ENCODE assay signal across 15 cellular contexts in the genomic region with DNA sequence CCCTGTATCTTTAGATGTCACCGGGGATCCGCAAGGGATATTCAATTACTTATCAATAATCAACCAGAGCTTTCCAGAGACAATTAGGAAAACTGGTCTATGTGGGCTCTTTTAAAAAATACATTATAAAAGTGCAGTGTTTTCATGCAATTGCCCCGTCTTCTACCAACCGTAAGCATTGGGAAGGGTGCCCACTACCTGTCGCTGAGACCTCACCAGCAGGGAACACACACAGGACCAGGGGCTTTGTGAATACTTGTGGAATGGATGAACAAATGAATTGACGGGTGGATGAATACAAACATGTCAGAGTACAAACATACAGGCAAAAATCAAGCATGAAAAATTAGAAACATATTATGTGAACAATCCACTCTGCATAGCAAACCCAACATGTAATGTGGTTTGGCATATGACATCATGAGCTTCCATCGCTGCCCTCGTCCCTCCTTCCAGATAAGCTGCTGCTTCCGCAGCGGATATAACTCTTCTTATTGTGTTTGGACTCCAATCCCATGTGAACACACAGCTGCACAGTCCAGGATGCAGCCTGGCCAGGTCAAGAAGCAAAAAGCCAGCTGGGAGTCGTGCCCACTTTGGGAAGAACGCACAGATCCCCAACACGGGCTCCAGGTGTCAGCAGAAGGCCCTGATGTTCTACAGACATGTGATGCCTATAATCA. TPM values are rescaled to one million over a fixed set of nuclear protein-coding genes. Genes with fewer than 3 reads are reported as not detected.
DNase-seq lines count a peak whose midpoint lies in the region; ATAC-seq, FAIRE-seq and TF ChIP-seq lines count a peak whose summit lies in the region.
"Had no signal": no experiment of that assay in that cellular context is flagged by ENCODE, and none has a peak within 500 bp of the region (broad histone marks: within the 10 kb centered on the region; RNA-seq: fewer than 3 reads in every experiment).

No MANE protein-coding gene starts in this region.

- peak overlapping the region; percentile 64 for H3K23ac ChIP-seq in IMR-90 (ENCODE audit: low read depth, low read length)

- intact Hi-C loops in IMR-90 (cut with micrococcal nuclease) = loop anchor here (5.0 kb wide), 1 partner anchor 51 kb away; no protein-coding TSS in a partner anchor
- intact Hi-C loops in heart left ventricle (cut with DNase I) = no loop called here

- H3K9me1 ChIP-seq in IMR-90 (ENCODE audit: insufficient read depth, low read length) = peaks cover 42% of the 10 kb centered on the region

- POLR2A ChIA-PET in IMR-90 (lab: Charles Lee; ENCODE audit: unreplicated experiment) = interaction anchor here (1.0 kb wide), 1 partner anchor 122 kb away, joined by 3 read pairs; no protein-coding TSS in a partner anchor

- H4K8ac ChIP-seq in IMR-90 (ENCODE audit: low read depth in 2 of 2, low read length in 2 of 2) = peak overlapping the region in 1 of 2 experiments; percentile 25; a peak in 3 of 4 replicates

- no peak for FAIRE-seq in small intestine (lab: Jason Lieb, UNC)
- FAIRE-seq: endometrium had no signal

- H4K91ac ChIP-seq in IMR-90 (ENCODE audit: insufficient read depth, low read depth, low read length) = peak overlapping the region; percentile 25; the same call in 1 of the 2 replicates

- ATAC-seq in IMR-90 (ENCODE audit: low read depth) (no peak), heart left ventricle (peak; percentile 0 to 27 (median 2)), HG02759 (IDR thresholded peaks at IDR 0.05; ENCODE audit: unreplicated experiment) (no peak), GM21360 (IDR thresholded peaks at IDR 0.05; ENCODE audit: unreplicated experiment) (no peak)

- H3K4ac ChIP-seq in IMR-90 (ENCODE audit: low read depth, low read length) = peak overlapping the region; percentile 49

- 0 out of 2 replicates have a peak overlapping the region, but pooled peaks have one; percentile 21 for H3K9ac ChIP-seq in IMR-90 (ENCODE audit: low read depth, low read length)
- peak overlapping the region; percentile 100 for H3K9ac ChIP-seq in skeletal muscle satellite cell (ENCODE audit: low read depth, low read length)

- peaks cover 63% of the 10 kb centered on the region for H3K36me3 ChIP-seq in IMR-90 (ENCODE audit: control insufficient read depth, insufficient read depth, low read length)
- H3K36me3 ChIP-seq in brain microvascular endothelial cell (replicated peaks) = peaks cover 66% of the 10 kb centered on the region
- H3K36me3 ChIP-seq in heart left ventricle = peaks cover 0 to 53% (median 11%) of the 10 kb centered on the region in 9 donors
- H3K36me3 ChIP-seq in skeletal muscle satellite cell (ENCODE audit: insufficient read depth, low read length) = peaks cover 78% of the 10 kb centered on the region
- peaks cover 0 to 2% of the 10 kb centered on the region in 2 donors for H3K36me3 ChIP-seq in small intestine (ENCODE audit: control insufficient read depth in 2 of 2, insufficient read depth in 2 of 2, low read length in 2 of 2)

- no peak overlapping the region for H3K56ac ChIP-seq in IMR-90 (ENCODE audit: extremely low read depth, insufficient read depth, low read length)

- peak overlapping the region; percentile 96 for H2BK5ac ChIP-seq in IMR-90 (ENCODE audit: low read depth, low read length, poor library complexity, severe bottlenecking)

- peak overlapping the region; percentile 64 for H3K4me2 ChIP-seq in IMR-90 (ENCODE audit: low read depth, low read length)
- H3K4me2 ChIP-seq in skeletal muscle satellite cell (ENCODE audit: low read length) = peak overlapping the region; percentile 87

- H2BK120ac ChIP-seq in IMR-90 (ENCODE audit: low read depth, low read length) = 0 out of 2 replicates have a peak overlapping the region, but pooled peaks have one; percentile 2

- WGBS in IMR-90 (ENCODE audit: extremely low coverage in 2 of 2, insufficient read length in 1 of 2), 2 experiments = 83% methylated on average over 4 of the region's 13 CpGs; no CpG with 5 or more reads in 1 of the 2 experiments
- 31 to 40% (median 35%) methylated on average over 13 of the region's 13 CpGs for WGBS in heart left ventricle, 4 donors
- WGBS in small intestine, 3 donors = 74 to 84% (median 79%) methylated on average over 13 of the region's 13 CpGs

- H2AK9ac ChIP-seq in IMR-90 (replicated peaks; ENCODE audit: low read depth, low read length, poor library complexity) = no peak overlapping the region

- no peak overlapping the region for H2BK15ac ChIP-seq in IMR-90 (ENCODE audit: low read depth, low read length)

- H3K14ac ChIP-seq in IMR-90 (replicated peaks; ENCODE audit: low read depth, low read length) = peak overlapping the region; percentile 48; the same call in 1 of the 2 replicates

- in situ Hi-C loops in IMR-90 (cut with MboI; ENCODE audit: low sequenced_read_pairs) (no loop called here), brain microvascular endothelial cell (cut with HindIII; ENCODE audit: low pct_ligation_motif_present, low sequenced_read_pairs) (no loop called here)

- no peak for TF ChIP-seq CTCF in IMR-90 (conservative IDR thresholded peaks at IDR 0.05; ENCODE audit: low read depth, low read length)
- TF ChIP-seq CTCF in brain microvascular endothelial cell (IDR thresholded peaks at IDR 0.05; ENCODE audit: low read depth, low read length, missing control alignments) = no peak
- peak in 1 of 12 donors; percentile 13 for TF ChIP-seq CTCF in heart left ventricle (IDR thresholded peaks at IDR 0.05)

- peak overlapping the region; percentile 66 for H4K5ac ChIP-seq in IMR-90 (ENCODE audit: low read depth, low read length)

- H3K4me1 ChIP-seq in IMR-90 (ENCODE audit: control insufficient read depth, insufficient read depth, low read length) = peaks cover 45% of the 10 kb centered on the region
- H3K4me1 ChIP-seq in heart left ventricle = peaks cover 4 to 90% (median 37%) of the 10 kb centered on the region in 12 donors
- H3K4me1 ChIP-seq in skeletal muscle satellite cell (ENCODE audit: control insufficient read depth, insufficient read depth, low read length) = peaks cover 77% of the 10 kb centered on the region
- peaks cover 0 to 8% of the 10 kb centered on the region in 2 donors for H3K4me1 ChIP-seq in small intestine (ENCODE audit: control insufficient read depth in 2 of 2, insufficient read depth in 1 of 2, low read depth in 1 of 2, low read length in 1 of 2)

- dilution Hi-C loops in IMR-90 (cut with HindIII; ENCODE audit: low sequenced_read_pairs, unreplicated experiment) = no loop called here

- H3K4me3 ChIP-seq in IMR-90 (ENCODE audit: insufficient read depth, low read depth, low read length) (no peak overlapping the region), brain microvascular endothelial cell (ENCODE audit: low read depth, low read length) (no peak overlapping the region), heart left ventricle (peak overlapping the region in 1 of 12 donors; percentile 3), skeletal muscle satellite cell (ENCODE audit: low read length) (peak overlapping the region; percentile 31), small intestine (ENCODE audit: low read depth in 1 of 2, low read length in 2 of 2) (no peak overlapping the region)

- H3K79me1 ChIP-seq in IMR-90 (ENCODE audit: low read depth in 1 of 2, low read length in 2 of 2) = peaks cover 3 to 61% of the 10 kb centered on the region in 2 experiments; a peak in 3 of 4 replicates

- no peak overlapping the region for H2AFZ ChIP-seq in IMR-90 (replicated peaks; ENCODE audit: low read length, poor library complexity)

- peak; percentile 73 for DNase-seq in IMR-90
- DNase-seq in brain microvascular endothelial cell = peak; percentile 93
- peak; percentile 65 to 71 (median 70) for DNase-seq in heart left ventricle
- no peak for DNase-seq in small intestine
- no peak for DNase-seq in SKM-1 (lab: John Stamatoyannopoulos, UW; ENCODE audit: unreplicated experiment)
- DNase-seq: activated T-cell treated with anti-CD3 and anti-CD28 coated beads, Interleukin-2, amount 50 U/mL, for 48 hours; H9; mesendoderm; MM.1S; NK-92 treated with Interleukin-12 subunit alpha and Interleukin-12 subunit beta, amount 100 ng/mL, for 24 hours had no signal

- CTCF ChIA-PET in IMR-90 (lab: Yijun Ruan, JAX) = interaction anchor here (1.1 kb wide), 1 partner anchor 10 kb away, joined by 4 read pairs; no protein-coding TSS in a partner anchor

- TF ChIP-seq POLR2A in IMR-90 (IDR thresholded peaks at IDR 0.05; ENCODE audit: low read depth, low read length) (no peak), heart left ventricle (IDR thresholded peaks at IDR 0.05) (no peak)

- no TSS peak for BruUV-seq in IMR-90 (replicated peaks; lab: Mats Ljungman, UMichigan)

- TF ChIP-seq RAD21 in IMR-90 (IDR thresholded peaks at IDR 0.05; ENCODE audit: low read length) = no peak

- peak overlapping the region; percentile 88 for H3K18ac ChIP-seq in IMR-90 (ENCODE audit: low read depth, low read length)

- H2BK20ac ChIP-seq in IMR-90 (ENCODE audit: low read depth, low read length) = no peak overlapping the region

- H3K27me3 ChIP-seq in IMR-90 (ENCODE audit: control insufficient read depth, insufficient read depth, low read length) (no peaks in the 10 kb centered on the region), brain microvascular endothelial cell (replicated peaks) (no peaks in the 10 kb centered on the region), heart left ventricle (peaks cover 0 to 8% (median 0%) of the 10 kb centered on the region in 9 donors), skeletal muscle satellite cell (ENCODE audit: control insufficient read depth, insufficient read depth, low read length) (no peaks in the 10 kb centered on the region), small intestine (ENCODE audit: control insufficient read depth in 2 of 2, insufficient read depth in 2 of 2, low read length in 2 of 2) (no peaks in the 10 kb centered on the region)

- peak overlapping the region; percentile 98; the same call in 1 of the 2 replicates for H3K27ac ChIP-seq in IMR-90 (ENCODE audit: insufficient read depth, low read length)
- H3K27ac ChIP-seq in brain microvascular endothelial cell = peak overlapping the region; percentile 98
- peak overlapping the region; percentile 12 to 96 (median 71) for H3K27ac ChIP-seq in heart left ventricle
- H3K27ac ChIP-seq in small intestine (ENCODE audit: low read depth in 1 of 2, low read length in 1 of 2) = peak overlapping the region in 1 of 2 donors; percentile 42
- H3K27ac ChIP-seq: C4-2B had no signal

- peaks cover 64% of the 10 kb centered on the region for H4K20me1 ChIP-seq in IMR-90 (ENCODE audit: insufficient read depth, low read length)

- H3K9me3 ChIP-seq in IMR-90 (ENCODE audit: control insufficient read depth, insufficient read depth, low read length) = no peaks in the 10 kb centered on the region
- H3K9me3 ChIP-seq in heart left ventricle = no peaks in the 10 kb centered on the region
- no peaks in the 10 kb centered on the region for H3K9me3 ChIP-seq in skeletal muscle satellite cell (replicated peaks; ENCODE audit: low read length)
- H3K9me3 ChIP-seq in small intestine (ENCODE audit: control insufficient read depth, low read depth) = no peaks in the 10 kb centered on the region

- H2AK5ac ChIP-seq in IMR-90 (ENCODE audit: low read depth, low read length) = peak overlapping the region; percentile 20

RNA-seq across cellular contexts. Expression of gene FHL2, which starts 5.3 kb away (rescaled TPM):
- total RNA-seq in IMR-90 (2012; rRNA removed) = 373 and 464 TPM in 2 replicates
- 550 and 574 TPM in 2 replicates for polyA plus RNA-seq in IMR-90 (2012; rRNA removed)
- 533 and 781 TPM in 2 replicates for polyA plus RNA-seq in IMR-90 (2012; cell fraction: cytosol; rRNA removed)
- 291 and 300 TPM in 2 replicates for polyA plus RNA-seq in IMR-90 (2012; cell fraction: nucleus; rRNA removed; ENCODE audit: low replicate concordance)
- total RNA-seq in heart left ventricle = 1,000 to 10,000 TPM in 7 of 9 donors, 100 to 1,000 TPM in 2; 649 to 4,692 (median 1,370) TPM
- polyA plus RNA-seq in heart left ventricle = 100 to 1,000 TPM; 669 to 913 TPM
- total RNA-seq in skeletal muscle satellite cell (2012; rRNA removed) = 117 and 154 TPM in 2 replicates
- 100 to 1,000 TPM in 2 of 3 donors, 10 to 100 TPM in 1; 39.4 to 150 (median 112) TPM for polyA plus RNA-seq in small intestine

RNA-seq across cellular contexts. Expression of gene C2orf49, which starts 56.2 kb away (rescaled TPM):
- total RNA-seq in IMR-90 (2012; rRNA removed) (3.8 and 11.1 TPM in 2 replicates), heart left ventricle (10 to 100 TPM; 12.1 to 21.7 (median 15.6) TPM)
- polyA plus RNA-seq in IMR-90 (2012; rRNA removed) (8.5 and 8.6 TPM in 2 replicates), heart left ventricle (10 to 100 TPM; 14.5 to 15.7 TPM), small intestine (1 to 10 TPM; 6.9 to 8.2 (median 8.1) TPM)
- polyA plus RNA-seq in IMR-90 (2012; cell fraction: cytosol; rRNA removed) = 1.1 and 1.3 TPM in 2 replicates
- polyA plus RNA-seq in IMR-90 (2012; cell fraction: nucleus; rRNA removed; ENCODE audit: low replicate concordance) = 0.46 and 5.5 TPM in 2 replicates
- 14.0 and 16.5 TPM in 2 replicates for total RNA-seq in skeletal muscle satellite cell (2012; rRNA removed)

Comparison
In these comparisons a context has a peak if more than half of its experiments do, and no peak if none do; other contexts are left out.
1. ATAC-seq: peak in heart left ventricle (4 of 4); none in IMR-90 (single experiment), HG02759 (single experiment) and GM21360 (single experiment).
2. DNase-seq: peak in IMR-90 (single experiment), brain microvascular endothelial cell (single experiment) and heart left ventricle (5 of 5); none in small intestine (single experiment) and SKM-1 (single experiment).